ENCODE assay signal across 8 cellular contexts in the genomic region with DNA sequence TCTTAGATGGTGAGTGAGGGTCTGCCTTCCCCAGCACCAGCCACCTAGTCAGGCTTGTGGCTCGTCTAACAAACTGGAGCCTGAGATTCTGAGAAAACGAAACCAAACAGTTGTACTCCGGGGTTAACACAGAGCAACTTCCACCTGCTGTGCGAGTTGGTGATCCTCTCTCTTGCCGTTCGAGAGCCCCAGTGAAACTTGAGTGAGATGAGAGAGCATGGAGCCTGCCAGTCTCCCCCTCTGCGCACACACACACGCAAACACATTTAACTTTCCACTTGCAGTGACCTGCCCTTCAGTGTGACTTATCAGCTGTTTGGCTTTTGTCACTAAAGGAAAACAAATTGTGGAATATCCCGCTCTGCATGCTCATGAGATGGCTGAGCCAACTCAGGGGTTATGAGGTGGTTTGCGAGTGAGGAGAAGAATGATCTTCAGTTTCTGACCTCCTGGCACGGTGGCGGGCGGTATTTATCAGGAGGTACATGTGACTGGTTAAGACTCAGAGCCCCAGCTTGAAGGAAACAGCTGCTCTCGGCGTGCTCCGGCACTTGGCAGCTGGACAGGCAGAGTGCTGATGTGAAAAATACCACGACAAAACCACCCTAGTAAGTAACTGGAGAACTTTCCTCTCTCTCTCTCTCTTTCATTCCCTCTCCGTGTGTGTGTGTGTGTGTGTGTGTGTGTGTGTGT. TPM values are rescaled to one million over a fixed set of nuclear protein-coding genes. Genes with fewer than 3 reads are reported as not detected.
DNase-seq lines count a peak whose midpoint lies in the region; ATAC-seq and TF ChIP-seq lines count a peak whose summit lies in the region.

A gene with protein sequence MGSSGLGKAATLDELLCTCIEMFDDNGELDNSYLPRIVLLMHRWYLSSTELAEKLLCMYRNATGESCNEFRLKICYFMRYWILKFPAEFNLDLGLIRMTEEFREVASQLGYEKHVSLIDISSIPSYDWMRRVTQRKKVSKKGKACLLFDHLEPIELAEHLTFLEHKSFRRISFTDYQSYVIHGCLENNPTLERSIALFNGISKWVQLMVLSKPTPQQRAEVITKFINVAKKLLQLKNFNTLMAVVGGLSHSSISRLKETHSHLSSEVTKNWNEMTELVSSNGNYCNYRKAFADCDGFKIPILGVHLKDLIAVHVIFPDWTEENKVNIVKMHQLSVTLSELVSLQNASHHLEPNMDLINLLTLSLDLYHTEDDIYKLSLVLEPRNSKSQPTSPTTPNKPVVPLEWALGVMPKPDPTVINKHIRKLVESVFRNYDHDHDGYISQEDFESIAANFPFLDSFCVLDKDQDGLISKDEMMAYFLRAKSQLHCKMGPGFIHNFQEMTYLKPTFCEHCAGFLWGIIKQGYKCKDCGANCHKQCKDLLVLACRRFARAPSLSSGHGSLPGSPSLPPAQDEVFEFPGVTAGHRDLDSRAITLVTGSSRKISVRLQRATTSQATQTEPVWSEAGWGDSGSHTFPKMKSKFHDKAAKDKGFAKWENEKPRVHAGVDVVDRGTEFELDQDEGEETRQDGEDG (plus strand): TSS at position 550 of the 693 bp plus-strand sequence. CDS start 38,488 bp downstream, outside the sequence.

- TF ChIP-seq EP300 in stomach (IDR thresholded peaks at IDR 0.05), result no peak

- peaks cover 9 to 39% (median 15%) of the 10 kb centered on the region in 4 donors for H3K4me1 ChIP-seq in stomach

- intact Hi-C loops in stomach (cut with DNase I; ENCODE audit: low total_unique reads), result no loop called here

- no peaks in the 10 kb centered on the region for H3K36me3 Mint-ChIP-seq in neural crest cell (ENCODE audit: low read depth)

- H3K27ac ChIP-seq in stomach, result peak within 1 kb of the TSS; percentile 83 to 90 (median 88)

- no peak for TF ChIP-seq CTCF in foreskin fibroblast (IDR thresholded peaks at IDR 0.05; ENCODE audit: low read depth, low read length)
- TF ChIP-seq CTCF in neural crest cell (conservative IDR thresholded peaks at IDR 0.05), result no peak
- TF ChIP-seq CTCF in stomach (IDR thresholded peaks at IDR 0.05), result no peak

- peak within 1 kb of the TSS; percentile 59 for H3K27ac Mint-ChIP-seq in neural crest cell (ENCODE audit: unreplicated experiment)

- no peaks in the 10 kb centered on the region for H3K36me3 ChIP-seq in stomach

- peak; percentile 52 for ATAC-seq in GM21390 (IDR thresholded peaks at IDR 0.05; ENCODE audit: unreplicated experiment)

- no peaks in the 10 kb centered on the region for H3K27me3 ChIP-seq in stomach

- no peaks in the 10 kb centered on the region for H3K9me3 ChIP-seq in stomach

- H3K9me3 Mint-ChIP-seq in neural crest cell, result no peaks in the 10 kb centered on the region

- peaks cover 19% of the 10 kb centered on the region for H3K4me1 Mint-ChIP-seq in neural crest cell

- peaks cover 13% of the 10 kb centered on the region for H3K27me3 Mint-ChIP-seq in neural crest cell (ENCODE audit: low read depth)

- peak within 1 kb of the TSS; percentile 60 to 61 for H3K4me3 ChIP-seq in foreskin fibroblast (ENCODE audit: low read depth in 1 of 2, low read length in 2 of 2)
- peak within 1 kb of the TSS; percentile 52 to 69 (median 64) for H3K4me3 ChIP-seq in stomach

- H3K4me3 Mint-ChIP-seq in neural crest cell, result peak within 1 kb of the TSS; percentile 90

- 0 to 2% (median 0%) methylated on average over 13 to 18 of the region's 18 CpGs for WGBS in stomach, 5 donors

- peak; percentile 25 for DNase-seq in DMS114 treated with DMSO at 0.1 percent for 48 hours (lab: John Stamatoyannopoulos, UW; ENCODE audit: unreplicated experiment)
- DNase-seq in HUDEP-2 (lab: John Stamatoyannopoulos, UW; ENCODE audit: unreplicated experiment in 76 of 76), result peak in 68 of 76 experiments; percentile 2 to 60 (median 32)
- DNase-seq in RPMI7951 (ENCODE audit: low read depth), result peak; percentile 96
- DNase-seq in activated gamma-delta T cell (lab: John Stamatoyannopoulos, UW), result peak; percentile 10
- peak; percentile 97 to 98 for DNase-seq in foreskin fibroblast
- DNase-seq in neural crest cell (ENCODE audit: low read depth, low spot score), result no peak
- DNase-seq in stomach, result peak; percentile 80

- no peak for TF ChIP-seq POLR2A in stomach (IDR thresholded peaks at IDR 0.05)

RNA-seq across cellular contexts. Expression of the gene that starts here (rescaled TPM):
- 13.4 and 18.4 TPM in 2 replicates for total RNA-seq in RPMI7951 (2014; rRNA removed; shearing (Covaris generic))
- total RNA-seq in neural crest cell (0.07 TPM in 1 of 2 replicates, not detected in the other), stomach (10 to 100 TPM in 4 of 5 donors, under 1 TPM in 1; 0.29 to 51.3 (median 16.0) TPM)
- 1 to 10 TPM; 3.3 to 6.9 (median 6.3) TPM for polyA plus RNA-seq in stomach
